25 cellular contexts compared by ENCODE assay signal in genomic region chr13:41250993-41251392, GRCh38. TPM values are rescaled to one million over a fixed set of nuclear protein-coding genes. Genes with fewer than 3 reads are reported as not detected.
DNase-seq lines count a peak whose midpoint lies in the region; TF ChIP-seq lines count a peak whose summit lies in the region.
"Had no signal": no experiment of that assay in that cellular context is flagged by ENCODE, and none has a peak within 500 bp of the region (broad histone marks: within the 10 kb centered on the region; RNA-seq: fewer than 3 reads in every experiment).

No MANE protein-coding gene starts in this region.

- no peak for DNase-seq in MCF 10A (ENCODE audit: unreplicated experiment)
- DNase-seq in breast epithelium (ENCODE audit: low spot score in 2 of 2): no peak
- peak; percentile 89 for DNase-seq in NCI-H82 treated with DMSO at 0.1 percent for 48 hours (lab: John Stamatoyannopoulos, UW; ENCODE audit: unreplicated experiment)
- peak; percentile 51 to 52 for DNase-seq in erythroblast (lab: John Stamatoyannopoulos, UW)
- DNase-seq in hepatocyte (ENCODE audit: low spot score): no peak
- DNase-seq in tibial artery: no peak
- no peak for DNase-seq in progenitor cell of endocrine pancreas (ENCODE audit: low spot score, unreplicated experiment)
- DNase-seq: AML-193; Caco-2; Calu3; CD4-positive, alpha-beta T cell; CD8-positive, alpha-beta T cell; DMS 273 treated with DMSO at 0.1 percent for 48 hours; DMS153; DMS53; DMS79; DND-41; EL; GDM1 had no signal

- H3K4me1 Mint-ChIP-seq in MCF 10A (ENCODE audit: insufficient read depth, unreplicated experiment): no peaks in the 10 kb centered on the region
- H3K4me1 Mint-ChIP-seq in progenitor cell of endocrine pancreas (ENCODE audit: low read depth): peaks cover 9% of the 10 kb centered on the region
- H3K4me1 Mint-ChIP-seq: B cell had no signal

- H3K9me3 Mint-ChIP-seq in MCF 10A (ENCODE audit: unreplicated experiment) (no peaks in the 10 kb centered on the region), progenitor cell of endocrine pancreas (ENCODE audit: low read depth) (peaks cover 3% of the 10 kb centered on the region)
- H3K9me3 Mint-ChIP-seq: CD4-positive, alpha-beta T cell; CD8-positive, alpha-beta T cell had no signal

- H3K4me3 Mint-ChIP-seq in MCF 10A (ENCODE audit: unreplicated experiment): no peak overlapping the region
- no peak overlapping the region for H3K4me3 Mint-ChIP-seq in progenitor cell of endocrine pancreas (ENCODE audit: low read depth)
- H3K4me3 Mint-ChIP-seq: B cell; CD4-positive, alpha-beta T cell; CD8-positive, alpha-beta T cell had no signal

- POLR2A ChIA-PET in MCF 10A (lab: Yijun Ruan, JAX): no interaction called here

- peaks cover 15% of the 10 kb centered on the region for H3K36me3 ChIP-seq in breast epithelium
- no peaks in the 10 kb centered on the region for H3K36me3 ChIP-seq in hepatocyte (replicated peaks; ENCODE audit: insufficient read depth, low read depth)
- H3K36me3 ChIP-seq in tibial artery: peaks cover 16 to 51% (median 38%) of the 10 kb centered on the region in 3 donors

- H3K79me2 ChIP-seq in hepatocyte: no peaks in the 10 kb centered on the region

- H3K27me3 Mint-ChIP-seq in MCF 10A (ENCODE audit: insufficient read depth, unreplicated experiment) (no peaks in the 10 kb centered on the region), progenitor cell of endocrine pancreas (no peaks in the 10 kb centered on the region)
- H3K27me3 Mint-ChIP-seq: B cell; CD4-positive, alpha-beta T cell had no signal

- no peaks in the 10 kb centered on the region for H3K9me2 ChIP-seq in hepatocyte (replicated peaks; ENCODE audit: insufficient read depth)

- no peaks in the 10 kb centered on the region for H3K4me1 ChIP-seq in breast epithelium
- H3K4me1 ChIP-seq in hepatocyte (ENCODE audit: insufficient read depth): no peaks in the 10 kb centered on the region
- no peaks in the 10 kb centered on the region for H3K4me1 ChIP-seq in tibial artery
- H3K4me1 ChIP-seq: A549; BLaER1 treated with 17β-estradiol and CSF1 and Interleukin-3, amounts not matched to agents 10 nM and 100 nM; Caco-2 had no signal

- CTCF ChIA-PET in MCF 10A (lab: Yijun Ruan, JAX): no interaction called here

- H3K4me2 ChIP-seq in hepatocyte: no peak overlapping the region
- H3K4me2 ChIP-seq: A549; BLaER1 treated with 17β-estradiol and CSF1 and Interleukin-3, amounts not matched to agents 10 nM and 100 nM had no signal

- intact Hi-C loops in MCF 10A (cut with micrococcal nuclease): no loop called here
- intact Hi-C loops in breast epithelium (cut with DNase I; ENCODE audit: low total_unique reads): no loop called here
- intact Hi-C loops in tibial artery (cut with DNase I; ENCODE audit: low total_unique reads): no loop called here

- H3K27me3 ChIP-seq in breast epithelium: no peaks in the 10 kb centered on the region
- no peaks in the 10 kb centered on the region for H3K27me3 ChIP-seq in hepatocyte
- H3K27me3 ChIP-seq in tibial artery: no peaks in the 10 kb centered on the region
- H3K27me3 ChIP-seq: BLaER1 treated with 17β-estradiol and CSF1 and Interleukin-3, amounts not matched to agents 10 nM and 100 nM had no signal

- H3K4me3 ChIP-seq in breast epithelium (no peak overlapping the region), hepatocyte (no peak overlapping the region), tibial artery (no peak overlapping the region)
- H3K4me3 ChIP-seq: A549; BLaER1 treated with 17β-estradiol and CSF1 and Interleukin-3, amounts not matched to agents 10 nM and 100 nM; GM12878 had no signal

- H4K20me1 ChIP-seq in hepatocyte (ENCODE audit: insufficient read depth, poor library complexity, severe bottlenecking): no peaks in the 10 kb centered on the region
- H4K20me1 ChIP-seq: BLaER1 treated with 17β-estradiol and CSF1 and Interleukin-3, amounts not matched to agents 10 nM and 100 nM had no signal

- H3K27ac ChIP-seq in breast epithelium: no peak overlapping the region
- H3K27ac ChIP-seq in hepatocyte: no peak overlapping the region
- no peak overlapping the region for H3K27ac ChIP-seq in tibial artery
- H3K27ac ChIP-seq: 22Rv1; A549; BLaER1 treated with 17β-estradiol and CSF1 and Interleukin-3, amounts not matched to agents 10 nM and 100 nM; C4-2B had no signal

- H3K9me3 ChIP-seq in breast epithelium: no peaks in the 10 kb centered on the region
- H3K9me3 ChIP-seq in hepatocyte (ENCODE audit: low read depth): no peaks in the 10 kb centered on the region
- no peaks in the 10 kb centered on the region for H3K9me3 ChIP-seq in tibial artery
- H3K9me3 ChIP-seq: A549, Caco-2 had no signal

- H2AFZ ChIP-seq in hepatocyte: no peak overlapping the region

- BruUV-seq in MCF 10A (replicated peaks; lab: Mats Ljungman, UMichigan): no TSS peak

- TF ChIP-seq POLR2A in breast epithelium (IDR thresholded peaks at IDR 0.05) (no peak), erythroblast (IDR thresholded peaks at IDR 0.05; ENCODE audit: low read length) (no peak)

- H3K27ac Mint-ChIP-seq in MCF 10A (ENCODE audit: low read depth, unreplicated experiment) (peak overlapping the region; percentile 67), progenitor cell of endocrine pancreas (no peak overlapping the region)
- H3K27ac Mint-ChIP-seq: B cell had no signal

- TF ChIP-seq CTCF in MCF 10A (IDR thresholded peaks at IDR 0.05; ENCODE audit: unreplicated experiment) (no peak), breast epithelium (IDR thresholded peaks at IDR 0.05) (no peak), hepatocyte (IDR thresholded peaks at IDR 0.05; ENCODE audit: poor library complexity) (no peak), tibial artery (IDR thresholded peaks at IDR 0.05) (no peak), progenitor cell of endocrine pancreas (IDR thresholded peaks at IDR 0.05; ENCODE audit: unreplicated experiment) (no peak)

- H3K36me3 Mint-ChIP-seq in MCF 10A (ENCODE audit: insufficient read depth, unreplicated experiment) (peaks cover 53% of the 10 kb centered on the region), progenitor cell of endocrine pancreas (ENCODE audit: insufficient read depth) (peaks cover 24% of the 10 kb centered on the region)

RNA-seq across cellular contexts. Expression of gene MTRF1, which starts 12.4 kb away (rescaled TPM):
- total RNA-seq in MCF 10A (2022): 10.3 and 11.7 TPM in 2 replicates
- 10 to 100 TPM; 10.4 to 18.6 (median 12.8) TPM for total RNA-seq in breast epithelium
- total RNA-seq in hepatocyte: 11.3 and 18.5 TPM in 2 replicates
- polyA plus RNA-seq in hepatocyte: 10.4 and 11.8 TPM in 2 replicates
- 22.2 and 22.8 TPM in 2 replicates for total RNA-seq in progenitor cell of endocrine pancreas

RNA-seq across cellular contexts. Expression of gene KBTBD7, which starts 56.6 kb away (rescaled TPM):
- total RNA-seq in MCF 10A (2022) (1.4 and 1.8 TPM in 2 replicates), breast epithelium (10 to 100 TPM in 1 of 3 donors, 1 to 10 TPM in 2; 5.4 to 15.5 (median 7.9) TPM), hepatocyte (11.0 and 12.9 TPM in 2 replicates), progenitor cell of endocrine pancreas (12.0 and 14.4 TPM in 2 replicates)
- 2.9 and 5.7 TPM in 2 replicates for polyA plus RNA-seq in hepatocyte

Comparison
In these comparisons a context has a peak if more than half of its experiments do, and no peak if none do; other contexts are left out.
1. DNase-seq: peak in NCI-H82 treated with DMSO at 0.1 percent for 48 hours (single experiment) and erythroblast (2 of 2); none in MCF 10A (single experiment), breast epithelium (0 of 2), hepatocyte (single experiment), tibial artery (0 of 2) and progenitor cell of endocrine pancreas (single experiment).